ENCODE assay signal across 12 cellular contexts in genomic region chr11:110317516-110317932, GRCh38. TPM values are rescaled to one million over a fixed set of nuclear protein-coding genes. Genes with fewer than 3 reads are reported as not detected.
DNase-seq lines count a peak whose midpoint lies in the region; ATAC-seq and TF ChIP-seq lines count a peak whose summit lies in the region.
"Had no signal": no experiment of that assay in that cellular context is flagged by ENCODE, and none has a peak within 500 bp of the region (broad histone marks: within the 10 kb centered on the region; RNA-seq: fewer than 3 reads in every experiment).

No MANE protein-coding gene starts in this region.

- H3K36me3 Mint-ChIP-seq in T-helper 2 cell treated with Interferon-gamma antibody and Interleukin-4, amounts not matched to agents 5 μg/mL and 100 μg/mL, for 36 hours (ENCODE audit: low read depth) = no peaks in the 10 kb centered on the region

- TF ChIP-seq CTCF in fibroblast of the aortic adventitia (IDR thresholded peaks at IDR 0.05; ENCODE audit: insufficient read depth, low read length) = no peak

- ATAC-seq in left cardiac atrium (peak; percentile 34 to 65), Right ventricle myocardium inferior (no peak), HG03521 (IDR thresholded peaks at IDR 0.05; ENCODE audit: unreplicated experiment) (no peak), HG03097 (IDR thresholded peaks at IDR 0.05; ENCODE audit: low FRiP score, unreplicated experiment) (no peak)
- ATAC-seq: left colon had no signal

- peaks cover 1% of the 10 kb centered on the region for H3K4me1 Mint-ChIP-seq in T-helper 2 cell treated with Interferon-gamma antibody and Interleukin-4, amounts not matched to agents 5 μg/mL and 100 μg/mL, for 36 hours (ENCODE audit: low read depth)

- H3K9me3 Mint-ChIP-seq in T-helper 2 cell treated with Interferon-gamma antibody and Interleukin-4, amounts not matched to agents 5 μg/mL and 100 μg/mL, for 36 hours = no peaks in the 10 kb centered on the region

- no peak overlapping the region for H3K4me3 Mint-ChIP-seq in T-helper 2 cell treated with Interferon-gamma antibody and Interleukin-4, amounts not matched to agents 5 μg/mL and 100 μg/mL, for 36 hours

- H3K27me3 Mint-ChIP-seq in T-helper 2 cell treated with Interferon-gamma antibody and Interleukin-4, amounts not matched to agents 5 μg/mL and 100 μg/mL, for 36 hours (ENCODE audit: low read depth) = no peaks in the 10 kb centered on the region

- no peak for DNase-seq in left cardiac atrium
- DNase-seq in Right ventricle myocardium inferior (ENCODE audit: missing footprints) = no peak
- DNase-seq in OCI-M1 (lab: John Stamatoyannopoulos, UW) = peak; percentile 98
- DNase-seq in fibroblast of the aortic adventitia (ENCODE audit: low read depth) = peak; percentile 73
- DNase-seq in T-helper 9 cell = no peak
- no peak for DNase-seq in T-helper 2 cell treated with Interferon-gamma antibody and Interleukin-4, amounts not matched to agents 5 μg/mL and 100 μg/mL, for 36 hours (ENCODE audit: low spot score)
- DNase-seq: activated T-cell treated with anti-CD3 and anti-CD28 coated beads for 4 hours, cortex of kidney, left colon had no signal

- H3K4me3 ChIP-seq in fibroblast of the aortic adventitia (ENCODE audit: low read depth, low read length) = no peak overlapping the region
- H3K4me3 ChIP-seq: thoracic aorta had no signal

- H3K27ac Mint-ChIP-seq in T-helper 2 cell treated with Interferon-gamma antibody and Interleukin-4, amounts not matched to agents 5 μg/mL and 100 μg/mL, for 36 hours = no peak overlapping the region

- intact Hi-C loops in left cardiac atrium (cut with DNase I) (no loop called here), Right ventricle myocardium inferior (cut with DNase I) (no loop called here)

RNA-seq across cellular contexts. Expression of gene RDX, which starts 21.1 kb away (rescaled TPM):
- total RNA-seq in left cardiac atrium = 100 to 1,000 TPM in 1 of 2 donors, 10 to 100 TPM in 1; 97.5 to 100 TPM
- total RNA-seq in Right ventricle myocardium inferior = 116 TPM
- 108 and 307 TPM in 2 replicates for total RNA-seq in fibroblast of the aortic adventitia (ENCODE audit: low replicate concordance)

Comparison
In these comparisons a context has a peak if more than half of its experiments do, and no peak if none do; other contexts are left out.
1. ATAC-seq: peak in left cardiac atrium (2 of 2); none in Right ventricle myocardium inferior (single experiment), HG03521 (single experiment) and HG03097 (single experiment).
2. DNase-seq: peak in OCI-M1 (single experiment) and fibroblast of the aortic adventitia (single experiment); none in left cardiac atrium (single experiment), Right ventricle myocardium inferior (single experiment), T-helper 9 cell (single experiment) and T-helper 2 cell treated with Interferon-gamma antibody and Interleukin-4, amounts not matched to agents 5 μg/mL and 100 μg/mL, for 36 hours (single experiment).